Comparison of ENCODE assay signal across 18 cellular contexts in the genomic region with DNA sequence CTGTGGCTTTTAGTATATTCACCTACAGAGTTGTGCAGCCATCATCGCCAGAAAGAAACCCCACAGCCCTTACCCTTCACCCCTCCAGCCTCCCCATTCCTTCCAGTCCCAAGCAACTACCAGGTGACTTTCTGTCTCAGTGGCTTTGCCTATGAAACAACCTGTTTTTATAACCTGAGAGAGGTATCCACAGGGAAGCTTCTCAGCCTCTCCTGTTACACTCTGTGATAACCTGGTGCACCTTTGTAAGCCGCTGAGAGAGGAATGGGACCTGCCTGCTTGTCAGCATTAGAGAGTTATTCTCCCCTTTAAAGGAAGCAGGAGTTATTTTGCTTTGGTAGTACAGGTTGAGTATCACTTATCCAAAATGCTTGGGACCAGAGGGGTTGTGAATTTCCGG.
DNase-seq lines count a peak whose midpoint lies in the region; ATAC-seq and TF ChIP-seq lines count a peak whose summit lies in the region.
"Had no signal": no experiment of that assay in that cellular context is flagged by ENCODE, and none has a peak within 500 bp of the region (broad histone marks: within the 10 kb centered on the region; RNA-seq: fewer than 3 reads in every experiment).

No MANE protein-coding gene starts in this region.

- H3K27ac ChIP-seq in SK-N-SH (ENCODE audit: low read depth in 2 of 2, low read length in 1 of 2) (peak overlapping the region in 1 of 2 experiments; percentile 40; a peak in 2 of 4 replicates), PC-9 (peak overlapping the region; percentile 44)

- H3K36me3 Mint-ChIP-seq in stimulated activated memory B cell treated with anti-CD40 and anti-IgM and Interleukin-4, amounts not matched to agents 10 μg/mL and 1 μg/mL and 100 μg/mL, for 72 hours, result no peaks in the 10 kb centered on the region
- H3K36me3 Mint-ChIP-seq: CD14-positive monocyte had no signal

- H3F3A ChIP-seq in SK-N-SH (replicated peaks; ENCODE audit: insufficient read depth) (no peaks in the 10 kb centered on the region), PC-9 (ENCODE audit: insufficient read depth, low read depth) (peaks cover 47% of the 10 kb centered on the region)

- no peak for DNase-seq in SK-N-SH
- DNase-seq in PC-9, result peak in 1 of 2 experiments; percentile 37
- no peak for DNase-seq in left lobe of liver (ENCODE audit: low spot score)
- no peak for DNase-seq in activated naive CD4-positive, alpha-beta T cell treated with Interleukin-2 at 50 U/mL for 16 hours
- no peak for DNase-seq in MG63
- DNase-seq in stimulated activated CD4-positive, alpha-beta T cell treated with anti-CD3 and anti-CD28 coated beads, Interleukin-1b, Interleukin-23, amount 100 ng/mL, for 48 hours, result no peak
- DNase-seq: activated CD4-positive, alpha-beta T cell treated with anti-CD3 and anti-CD28 coated beads, Interleukin-2, amount 10 ng/mL, durations not matched to agents 7 days and 5 days; activated CD8-positive, alpha-beta memory T cell treated with anti-CD3 and anti-CD28 coated beads, Interleukin-2, amount 50 U/mL, for 48 hours; activated effector memory CD4-positive, alpha-beta T cell treated with anti-CD3 and anti-CD28 coated beads, Interleukin-2, amount 50 U/mL, for 16 hours; amniotic stem cell; DMS79; Karpas-422; NCI-H1092 treated with DMSO at 0.1 percent for 48 hours; retina had no signal

- CTCF ChIA-PET in SK-N-SH (lab: Yijun Ruan, JAX) (no interaction called here), PC-9 (lab: Charles Lee) (interaction anchor here (0.5 kb wide), 1 partner anchor 1101 kb away, joined by 3 read pairs; no protein-coding TSS in a partner anchor)

- H3K27ac Mint-ChIP-seq in stimulated activated memory B cell treated with anti-CD40 and anti-IgM and Interleukin-4, amounts not matched to agents 10 μg/mL and 1 μg/mL and 100 μg/mL, for 72 hours, result peak overlapping the region; percentile 2
- H3K27ac Mint-ChIP-seq: activated CD4-positive, alpha-beta T cell treated with anti-CD3 and anti-CD28 coated beads, Interleukin-2, amount 10 ng/mL, durations not matched to agents 7 days and 5 days; CD14-positive monocyte had no signal

- H3K4me2 ChIP-seq in SK-N-SH (peak overlapping the region; percentile 7), PC-9 (no peak overlapping the region)

- TF ChIP-seq EP300 in SK-N-SH (IDR thresholded peaks at IDR 0.05; ENCODE audit: borderline replicate concordance in 1 of 2, low read depth in 1 of 2, low read length in 1 of 2), result no peak

- H3K9me3 ChIP-seq in SK-N-SH, result no peaks in the 10 kb centered on the region
- H3K9me3 ChIP-seq in PC-9 (ENCODE audit: insufficient read depth, low read depth), result 0 out of 2 replicates have a peak, but pooled peaks cover 4% of the 10 kb centered on the region
- H3K9me3 ChIP-seq in MG63, result no peaks in the 10 kb centered on the region

- no peaks in the 10 kb centered on the region for H3K27me3 Mint-ChIP-seq in stimulated activated memory B cell treated with anti-CD40 and anti-IgM and Interleukin-4, amounts not matched to agents 10 μg/mL and 1 μg/mL and 100 μg/mL, for 72 hours

- H3K79me2 ChIP-seq in SK-N-SH (ENCODE audit: insufficient read depth) (peaks cover 100% of the 10 kb centered on the region), PC-9 (ENCODE audit: low read depth) (peaks cover 98% of the 10 kb centered on the region)

- no peak overlapping the region for H3K4me3 ChIP-seq in SK-N-SH (ENCODE audit: low read depth in 2 of 2, low read length in 1 of 2)
- H3K4me3 ChIP-seq in PC-9, result no peak overlapping the region
- H3K4me3 ChIP-seq in MG63, result no peak overlapping the region

- H3K4me1 Mint-ChIP-seq in stimulated activated memory B cell treated with anti-CD40 and anti-IgM and Interleukin-4, amounts not matched to agents 10 μg/mL and 1 μg/mL and 100 μg/mL, for 72 hours, result peaks cover 78% of the 10 kb centered on the region
- H3K4me1 Mint-ChIP-seq: activated CD4-positive, alpha-beta T cell treated with anti-CD3 and anti-CD28 coated beads, Interleukin-2, amount 10 ng/mL, durations not matched to agents 7 days and 5 days had no signal

- H3K27me3 ChIP-seq in SK-N-SH (ENCODE audit: insufficient read depth) (no peaks in the 10 kb centered on the region), PC-9 (ENCODE audit: insufficient read depth, low read depth) (no peaks in the 10 kb centered on the region), MG63 (no peaks in the 10 kb centered on the region)

- no peaks in the 10 kb centered on the region for H3K9me2 ChIP-seq in SK-N-SH
- H3K9me2 ChIP-seq in PC-9 (ENCODE audit: insufficient read depth), result no peaks in the 10 kb centered on the region; the same call in 1 of the 2 replicates

- H3K4me1 ChIP-seq in SK-N-SH (ENCODE audit: control insufficient read depth in 1 of 2, insufficient read depth in 2 of 2, low read depth in 1 of 2, low read length in 1 of 2) (peaks cover 40 to 42% of the 10 kb centered on the region in 2 experiments), PC-9 (replicated peaks; ENCODE audit: insufficient read depth) (peaks cover 40% of the 10 kb centered on the region)

- POLR2A ChIA-PET in SK-N-SH (lab: Yijun Ruan, JAX) (no interaction called here), PC-9 (lab: Charles Lee; ENCODE audit: unreplicated experiment) (interaction anchor here (0.5 kb wide), 1 partner anchor 40 kb away, joined by 3 read pairs; no protein-coding TSS in a partner anchor)

- H3K9ac ChIP-seq in SK-N-SH, result no peak overlapping the region

- no peak for TF ChIP-seq RAD21 in SK-N-SH (IDR thresholded peaks at IDR 0.05; ENCODE audit: low read length)

- H3K4me3 Mint-ChIP-seq in stimulated activated memory B cell treated with anti-CD40 and anti-IgM and Interleukin-4, amounts not matched to agents 10 μg/mL and 1 μg/mL and 100 μg/mL, for 72 hours, result no peak overlapping the region
- H3K4me3 Mint-ChIP-seq: activated CD4-positive, alpha-beta T cell treated with anti-CD3 and anti-CD28 coated beads, Interleukin-2, amount 10 ng/mL, durations not matched to agents 7 days and 5 days; CD14-positive monocyte had no signal

- no peaks in the 10 kb centered on the region for H3K9me3 Mint-ChIP-seq in stimulated activated memory B cell treated with anti-CD40 and anti-IgM and Interleukin-4, amounts not matched to agents 10 μg/mL and 1 μg/mL and 100 μg/mL, for 72 hours
- H3K9me3 Mint-ChIP-seq: activated CD4-positive, alpha-beta T cell treated with anti-CD3 and anti-CD28 coated beads, Interleukin-2, amount 10 ng/mL, durations not matched to agents 7 days and 5 days; CD14-positive monocyte had no signal

- ATAC-seq in SK-N-SH treated with all-trans-retinoic acid at 6 μM for 48 hours (no peak; the same call in 2 of the 3 replicates), left lobe of liver (peak; percentile 46)
- ATAC-seq in stimulated activated memory B cell treated with anti-CD40 and anti-IgM and Interleukin-4, amounts not matched to agents 10 μg/mL and 1 μg/mL and 100 μg/mL, for 72 hours, result no peak
- ATAC-seq: esophagus mucosa had no signal

- BruUV-seq in PC-9 (replicated peaks; lab: Mats Ljungman, UMichigan), result no TSS peak

- H3K36me3 ChIP-seq in SK-N-SH (replicated peaks in 1 of 2; ENCODE audit: control insufficient read depth in 1 of 2, insufficient read depth in 2 of 2, low read length in 1 of 2) (no peaks in the 10 kb centered on the region), PC-9 (ENCODE audit: low read depth) (no peaks in the 10 kb centered on the region), MG63 (peaks cover 54% of the 10 kb centered on the region)

- intact Hi-C loops in PC-9 (cut with micrococcal nuclease; ENCODE audit: unreplicated experiment), result no loop called here

- H4K20me1 ChIP-seq in SK-N-SH (ENCODE audit: insufficient read depth), result peaks cover 96% of the 10 kb centered on the region
- no peaks in the 10 kb centered on the region; the same call in 1 of the 2 replicates for H4K20me1 ChIP-seq in PC-9 (ENCODE audit: insufficient read depth)

- TF ChIP-seq CTCF in SK-N-SH (IDR thresholded peaks at IDR 0.05) (no peak), PC-9 (conservative IDR thresholded peaks at IDR 0.05) (no peak)

- H2AFZ ChIP-seq in SK-N-SH (ENCODE audit: low read depth) (no peak overlapping the region), PC-9 (no peak overlapping the region)

- 92% methylated on average over 3 of the region's 3 CpGs for WGBS in SK-N-SH (ENCODE audit: low lambda C conversion rate)

TF ChIP-seq in SK-N-SH, 30 proteins besides CTCF, POLR2A, EP300 and RAD21 (continues in another document):
- TF ChIP-seq GABPA (IDR thresholded peaks at IDR 0.05; ENCODE audit: low read depth) (no peak), FOXM1 (IDR thresholded peaks at IDR 0.05; ENCODE audit: low read depth) (no peak), FOXJ3 (CRISPR knock-in tag; IDR thresholded peaks at IDR 0.05) (no peak), TCF12 (IDR thresholded peaks at IDR 0.05) (no peak), RFX5 (IDR thresholded peaks at IDR 0.05; ENCODE audit: low read length) (no peak), TAF1 (IDR thresholded peaks at IDR 0.05; ENCODE audit: borderline replicate concordance, low read depth, low read length) (no peak), EZH2phosphoT487 (IDR thresholded peaks at IDR 0.05; ENCODE audit: borderline replicate concordance, low read depth) (no peak), FOSL2 (IDR thresholded peaks at IDR 0.05; ENCODE audit: borderline replicate concordance, low read depth) (no peak), MXI1 (IDR thresholded peaks at IDR 0.05; ENCODE audit: low read depth, low read length) (no peak), RCOR1 (IDR thresholded peaks at IDR 0.05; ENCODE audit: low read length) (no peak)
- TF ChIP-seq, protein P1, sequence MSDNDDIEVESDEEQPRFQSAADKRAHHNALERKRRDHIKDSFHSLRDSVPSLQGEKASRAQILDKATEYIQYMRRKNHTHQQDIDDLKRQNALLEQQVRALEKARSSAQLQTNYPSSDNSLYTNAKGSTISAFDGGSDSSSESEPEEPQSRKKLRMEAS (IDR thresholded peaks at IDR 0.05; ENCODE audit: low read depth), result no peak

TF ChIP-seq in SK-N-SH treated with all-trans-retinoic acid at 6 μM for 48 hours, 23 proteins besides CTCF, POLR2A, EP300 and RAD21 (continues in another document):
- no peak for TF ChIP-seq GLIS3 (CRISPR knock-in tag; IDR thresholded peaks at IDR 0.05)
- TF ChIP-seq, protein P2, sequence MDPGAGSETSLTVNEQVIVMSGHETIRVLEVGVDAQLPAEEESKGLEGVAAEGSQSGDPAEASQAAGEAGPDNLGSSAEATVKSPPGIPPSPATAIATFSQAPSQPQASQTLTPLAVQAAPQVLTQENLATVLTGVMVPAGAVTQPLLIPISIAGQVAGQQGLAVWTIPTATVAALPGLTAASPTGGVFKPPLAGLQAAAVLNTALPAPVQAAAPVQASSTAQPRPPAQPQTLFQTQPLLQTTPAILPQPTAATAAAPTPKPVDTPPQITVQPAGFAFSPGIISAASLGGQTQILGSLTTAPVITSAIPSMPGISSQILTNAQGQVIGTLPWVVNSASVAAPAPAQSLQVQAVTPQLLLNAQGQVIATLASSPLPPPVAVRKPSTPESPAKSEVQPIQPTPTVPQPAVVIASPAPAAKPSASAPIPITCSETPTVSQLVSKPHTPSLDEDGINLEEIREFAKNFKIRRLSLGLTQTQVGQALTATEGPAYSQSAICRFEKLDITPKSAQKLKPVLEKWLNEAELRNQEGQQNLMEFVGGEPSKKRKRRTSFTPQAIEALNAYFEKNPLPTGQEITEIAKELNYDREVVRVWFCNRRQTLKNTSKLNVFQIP (CRISPR knock-in tag; IDR thresholded peaks at IDR 0.05; ENCODE audit: borderline replicate concordance, low read depth), result no peak
